Comparison of ENCODE assay signal across 2 cellular contexts in genomic region chr11:76471378-76471777, GRCh38.
TF ChIP-seq lines count a peak whose summit lies in the region.

No MANE protein-coding gene starts in this region.

TF ChIP-seq in HepG2, 621 proteins besides CTCF, POLR2A, EP300 and RAD21:
- TF ChIP-seq RFXAP (CRISPR knock-in tag; IDR thresholded peaks at IDR 0.05; ENCODE audit: borderline replicate concordance) (no peak), SP5 (CRISPR knock-in tag; IDR thresholded peaks at IDR 0.05; ENCODE audit: borderline replicate concordance, low read depth) (no peak), MAFK (conservative IDR thresholded peaks at IDR 0.05 in 1 of 2, IDR thresholded peaks at IDR 0.05 in 1 of 2; ENCODE audit: low read length in 2 of 2) (peak; percentile 84 to 91), TMF1 (CRISPR knock-in tag; IDR thresholded peaks at IDR 0.05; ENCODE audit: low read depth) (no peak), KAT8 (CRISPR knock-in tag; IDR thresholded peaks at IDR 0.05) (no peak), ATF7 (IDR thresholded peaks at IDR 0.05) (no peak), ATF7 (CRISPR knock-in tag; IDR thresholded peaks at IDR 0.05) (no peak), ZNF776 (CRISPR knock-in tag; IDR thresholded peaks at IDR 0.05) (no peak), UBTF (CRISPR knock-in tag; IDR thresholded peaks at IDR 0.05) (no peak), TSC22D2 (CRISPR knock-in tag; IDR thresholded peaks at IDR 0.05; ENCODE audit: borderline replicate concordance) (no peak), STAG1 (CRISPR knock-in tag; IDR thresholded peaks at IDR 0.05) (no peak), ZBTB8A (CRISPR knock-in tag; IDR thresholded peaks at IDR 0.05; ENCODE audit: borderline replicate concordance, low read depth) (no peak), MAFF (IDR thresholded peaks at IDR 0.05; ENCODE audit: low read depth, low read length) (peak; percentile 85), PITX1 (CRISPR knock-in tag; IDR thresholded peaks at IDR 0.05) (no peak)
- TF ChIP-seq, protein P1, sequence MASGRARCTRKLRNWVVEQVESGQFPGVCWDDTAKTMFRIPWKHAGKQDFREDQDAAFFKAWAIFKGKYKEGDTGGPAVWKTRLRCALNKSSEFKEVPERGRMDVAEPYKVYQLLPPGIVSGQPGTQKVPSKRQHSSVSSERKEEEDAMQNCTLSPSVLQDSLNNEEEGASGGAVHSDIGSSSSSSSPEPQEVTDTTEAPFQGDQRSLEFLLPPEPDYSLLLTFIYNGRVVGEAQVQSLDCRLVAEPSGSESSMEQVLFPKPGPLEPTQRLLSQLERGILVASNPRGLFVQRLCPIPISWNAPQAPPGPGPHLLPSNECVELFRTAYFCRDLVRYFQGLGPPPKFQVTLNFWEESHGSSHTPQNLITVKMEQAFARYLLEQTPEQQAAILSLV (CRISPR knock-in tag; IDR thresholded peaks at IDR 0.05; ENCODE audit: borderline replicate concordance), result no peak
- TF ChIP-seq, protein P2, sequence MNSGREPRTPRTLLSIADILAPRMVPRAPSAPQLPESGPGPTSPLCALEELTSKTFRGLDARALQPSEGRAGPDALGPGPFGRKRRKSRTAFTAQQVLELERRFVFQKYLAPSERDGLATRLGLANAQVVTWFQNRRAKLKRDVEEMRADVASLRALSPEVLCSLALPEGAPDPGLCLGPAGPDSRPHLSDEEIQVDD (CRISPR knock-in tag; IDR thresholded peaks at IDR 0.05; ENCODE audit: borderline replicate concordance), result no peak

TF ChIP-seq in IMR-90, 13 proteins besides CTCF, POLR2A, EP300 and RAD21:
- TF ChIP-seq RCOR1 (IDR thresholded peaks at IDR 0.05; ENCODE audit: insufficient replicate concordance, low read length) (no peak), BHLHE40 (IDR thresholded peaks at IDR 0.05; ENCODE audit: low read depth, low read length) (no peak), MAZ (IDR thresholded peaks at IDR 0.05; ENCODE audit: borderline replicate concordance, low read depth, low read length) (no peak), MAFK (IDR thresholded peaks at IDR 0.05; ENCODE audit: low read depth, low read length) (peak; percentile 84), FOS (IDR thresholded peaks at IDR 0.05; ENCODE audit: low read depth, low read length) (no peak)
- TF ChIP-seq, protein P3, sequence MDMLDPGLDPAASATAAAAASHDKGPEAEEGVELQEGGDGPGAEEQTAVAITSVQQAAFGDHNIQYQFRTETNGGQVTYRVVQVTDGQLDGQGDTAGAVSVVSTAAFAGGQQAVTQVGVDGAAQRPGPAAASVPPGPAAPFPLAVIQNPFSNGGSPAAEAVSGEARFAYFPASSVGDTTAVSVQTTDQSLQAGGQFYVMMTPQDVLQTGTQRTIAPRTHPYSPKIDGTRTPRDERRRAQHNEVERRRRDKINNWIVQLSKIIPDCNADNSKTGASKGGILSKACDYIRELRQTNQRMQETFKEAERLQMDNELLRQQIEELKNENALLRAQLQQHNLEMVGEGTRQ (IDR thresholded peaks at IDR 0.05; ENCODE audit: low read depth, low read length), result no peak
